In the genomic region with DNA sequence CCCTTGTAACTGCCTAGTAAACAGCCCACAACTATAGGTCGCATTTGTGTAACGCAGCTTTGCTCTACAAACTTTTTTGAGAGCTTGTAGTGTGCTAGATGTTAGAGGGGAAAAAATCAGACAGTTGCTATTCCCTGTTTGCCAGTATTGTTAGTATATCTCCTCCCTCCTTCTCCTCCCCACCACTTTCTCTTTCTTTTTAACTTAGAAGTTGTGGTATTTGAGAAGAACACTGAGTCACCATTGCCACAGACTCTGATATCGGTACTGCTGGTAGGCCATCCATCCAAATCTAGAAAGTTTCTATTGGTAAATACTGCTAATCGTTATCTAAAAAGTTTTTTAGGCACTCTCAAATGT, we compare ENCODE assay signal across 8 cellular contexts. TPM values are rescaled to one million over a fixed set of nuclear protein-coding genes. Genes with fewer than 3 reads are reported as not detected.
DNase-seq lines count a peak whose midpoint lies in the region; ATAC-seq and TF ChIP-seq lines count a peak whose summit lies in the region.

No MANE protein-coding gene starts in this region.

- peaks cover 21% of the 10 kb centered on the region for H3K4me1 ChIP-seq in endocrine pancreas (ENCODE audit: control insufficient read depth, insufficient read depth, low read length)

- peak overlapping the region; percentile 95 for H3K27ac Mint-ChIP-seq in neural crest cell (ENCODE audit: unreplicated experiment)

- H3K27me3 ChIP-seq in endocrine pancreas (ENCODE audit: control insufficient read depth, insufficient read depth, low read length): no peaks in the 10 kb centered on the region

- no peaks in the 10 kb centered on the region for H3K36me3 Mint-ChIP-seq in neural crest cell (ENCODE audit: low read depth)

- H3K9me3 Mint-ChIP-seq in neural crest cell: no peaks in the 10 kb centered on the region

- TF ChIP-seq CTCF in neural crest cell (conservative IDR thresholded peaks at IDR 0.05): no peak

- peak overlapping the region; percentile 94 for H3K4me3 ChIP-seq in endocrine pancreas (ENCODE audit: control insufficient read depth, insufficient read depth, low read length)

- H3K4me1 Mint-ChIP-seq in neural crest cell: peaks cover 40% of the 10 kb centered on the region

- peak overlapping the region; percentile 89 for H3K9ac ChIP-seq in endocrine pancreas (ENCODE audit: control insufficient read depth, insufficient read depth, low read length)

- peak overlapping the region; percentile 96 for H3K4me3 Mint-ChIP-seq in neural crest cell

- no peaks in the 10 kb centered on the region for H3K27me3 Mint-ChIP-seq in neural crest cell (ENCODE audit: low read depth)

- no peaks in the 10 kb centered on the region for H3K36me3 ChIP-seq in endocrine pancreas (ENCODE audit: control insufficient read depth, insufficient read depth, low read length)

- peak; percentile 13 for ATAC-seq in HG02852 (IDR thresholded peaks at IDR 0.05; ENCODE audit: unreplicated experiment)

- DNase-seq in activated CD4-positive, alpha-beta T cell treated with anti-CD3 and anti-CD28 coated beads for 4 hours: peak; percentile 4 to 24
- no peak for DNase-seq in activated CD4-positive, alpha-beta T cell treated with anti-CD3 and anti-CD28 coated beads for 1 hour
- peak; percentile 3 for DNase-seq in RPMI8226
- DNase-seq in neural crest cell (ENCODE audit: low read depth, low spot score): no peak
- no peak for DNase-seq in DMS114 treated with DMSO at 0.1 percent for 48 hours (lab: John Stamatoyannopoulos, UW; ENCODE audit: unreplicated experiment)
- DNase-seq in activated gamma-delta T cell treated with Interleukin-2 at 50 U/mL for 16 hours: no peak

- no peaks in the 10 kb centered on the region for H3K9me3 ChIP-seq in endocrine pancreas (ENCODE audit: control insufficient read depth, low read length)

RNA-seq across cellular contexts. Expression of gene POMP, which starts 0.7 kb away (rescaled TPM):
- total RNA-seq in neural crest cell: 71.8 and 75.2 TPM in 2 replicates

RNA-seq across cellular contexts. Expression of gene SLC46A3, which starts 59.2 kb away (rescaled TPM):
- total RNA-seq in neural crest cell: 0.75 and 0.82 TPM in 2 replicates

Comparison
In these comparisons a context has a peak if more than half of its experiments do, and no peak if none do; other contexts are left out.
1. DNase-seq: peak in activated CD4-positive, alpha-beta T cell treated with anti-CD3 and anti-CD28 coated beads for 4 hours (2 of 2) and RPMI8226 (single experiment); none in activated CD4-positive, alpha-beta T cell treated with anti-CD3 and anti-CD28 coated beads for 1 hour (single experiment), neural crest cell (single experiment), DMS114 treated with DMSO at 0.1 percent for 48 hours (single experiment) and activated gamma-delta T cell treated with Interleukin-2 at 50 U/mL for 16 hours (single experiment).